14 cellular contexts compared by ENCODE assay signal in the genomic region with DNA sequence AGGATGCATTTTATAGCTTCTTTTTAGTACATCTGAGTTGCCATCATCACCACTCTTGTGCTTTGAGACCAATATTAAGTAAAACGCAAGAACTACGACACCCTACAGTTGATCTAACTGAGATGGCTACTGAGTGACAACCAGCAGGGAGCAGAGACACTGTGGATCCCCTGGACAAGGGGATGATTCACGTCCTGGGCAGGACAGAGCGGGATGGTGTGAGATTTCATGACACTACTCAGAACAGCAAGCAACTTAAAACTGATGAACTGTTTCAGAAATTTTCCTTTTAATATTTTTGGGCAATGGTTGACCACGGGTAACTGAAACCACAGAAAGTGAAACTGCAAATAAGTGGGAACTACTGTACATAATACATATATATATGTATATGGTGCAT.
DNase-seq lines count a peak whose midpoint lies in the region; ATAC-seq and TF ChIP-seq lines count a peak whose summit lies in the region.
"Had no signal": no experiment of that assay in that cellular context is flagged by ENCODE, and none has a peak within 500 bp of the region (broad histone marks: within the 10 kb centered on the region; RNA-seq: fewer than 3 reads in every experiment).

No MANE protein-coding gene starts in this region.

- peak overlapping the region; percentile 38; the same call in 1 of the 2 replicates for H4K91ac ChIP-seq in IMR-90 (ENCODE audit: insufficient read depth, low read depth, low read length)

- peaks cover 4% of the 10 kb centered on the region; the same call in 1 of the 2 replicates for H3K4me1 ChIP-seq in IMR-90 (ENCODE audit: control insufficient read depth, insufficient read depth, low read length)
- peaks cover 36% of the 10 kb centered on the region for H3K4me1 ChIP-seq in RWPE2 (ENCODE audit: insufficient read depth, poor library complexity, severe bottlenecking)
- no peaks in the 10 kb centered on the region for H3K4me1 ChIP-seq in fibroblast of lung (ENCODE audit: control insufficient read depth, extremely low read depth, insufficient read depth, low read length)
- peaks cover 40% of the 10 kb centered on the region for H3K4me1 ChIP-seq in skeletal muscle satellite cell (ENCODE audit: control insufficient read depth, insufficient read depth, low read length)

- peak overlapping the region; percentile 40; the same call in 1 of the 3 replicates for H2BK15ac ChIP-seq in IMR-90 (ENCODE audit: low read depth, low read length)

- H3K36me3 ChIP-seq in IMR-90 (ENCODE audit: control insufficient read depth, insufficient read depth, low read length) (no peaks in the 10 kb centered on the region), RWPE2 (ENCODE audit: low read depth) (no peaks in the 10 kb centered on the region), fibroblast of lung (ENCODE audit: control insufficient read depth, insufficient read depth, low read length) (no peaks in the 10 kb centered on the region), skeletal muscle satellite cell (ENCODE audit: insufficient read depth, low read length) (no peaks in the 10 kb centered on the region)
- H3K36me3 ChIP-seq: lower lobe of right lung, stomach had no signal

- H3K56ac ChIP-seq in IMR-90 (ENCODE audit: extremely low read depth, insufficient read depth, low read length): no peak overlapping the region; the same call in 1 of the 2 replicates

- no peak overlapping the region for H3K18ac ChIP-seq in IMR-90 (ENCODE audit: low read depth, low read length)

- H3K79me2 ChIP-seq in fibroblast of lung (ENCODE audit: control insufficient read depth, insufficient read depth, low read length): no peaks in the 10 kb centered on the region

- H3K79me1 ChIP-seq in IMR-90 (ENCODE audit: low read depth in 1 of 2, low read length in 2 of 2): no peaks in the 10 kb centered on the region

- no TSS peak for BruUV-seq in IMR-90 (replicated peaks; lab: Mats Ljungman, UMichigan)

- H3K9me3 ChIP-seq in IMR-90 (ENCODE audit: control insufficient read depth, insufficient read depth, low read length): no peaks in the 10 kb centered on the region; the same call in 1 of the 2 replicates
- H3K9me3 ChIP-seq in RWPE2 (ENCODE audit: severe bottlenecking): no peaks in the 10 kb centered on the region
- no peaks in the 10 kb centered on the region for H3K9me3 ChIP-seq in fibroblast of lung (ENCODE audit: control insufficient read depth, insufficient read depth, low read depth, low read length)
- no peaks in the 10 kb centered on the region for H3K9me3 ChIP-seq in skeletal muscle satellite cell (replicated peaks; ENCODE audit: low read length)
- H3K9me3 ChIP-seq: lower lobe of right lung had no signal

- TF ChIP-seq POLR2A in IMR-90 (IDR thresholded peaks at IDR 0.05; ENCODE audit: low read depth, low read length): no peak

- no CpG with 5 or more reads among the region's 5 CpGs for WGBS in IMR-90 (ENCODE audit: extremely low coverage in 2 of 2, insufficient read length in 1 of 2), 2 experiments

- no peak for TF ChIP-seq RAD21 in IMR-90 (IDR thresholded peaks at IDR 0.05; ENCODE audit: low read length)

- dilution Hi-C loops in IMR-90 (cut with HindIII; ENCODE audit: low sequenced_read_pairs, unreplicated experiment): no loop called here

- H3K4me2 ChIP-seq in IMR-90 (ENCODE audit: low read depth, low read length): no peak overlapping the region; the same call in 1 of the 2 replicates
- peak overlapping the region; percentile 36 for H3K4me2 ChIP-seq in fibroblast of lung (ENCODE audit: extremely low read depth, insufficient read depth, low read length)
- H3K4me2 ChIP-seq in skeletal muscle satellite cell (ENCODE audit: low read length): peak overlapping the region; percentile 63

- no peaks in the 10 kb centered on the region for H3K27me3 ChIP-seq in IMR-90 (ENCODE audit: control insufficient read depth, insufficient read depth, low read length)
- no peaks in the 10 kb centered on the region for H3K27me3 ChIP-seq in RWPE2 (ENCODE audit: insufficient read depth, poor library complexity, severe bottlenecking)
- H3K27me3 ChIP-seq in fibroblast of lung (ENCODE audit: control insufficient read depth, insufficient read depth, low read length): no peaks in the 10 kb centered on the region
- no peaks in the 10 kb centered on the region for H3K27me3 ChIP-seq in skeletal muscle satellite cell (ENCODE audit: control insufficient read depth, insufficient read depth, low read length)
- H3K27me3 ChIP-seq: stomach had no signal

- H3K9ac ChIP-seq in IMR-90 (ENCODE audit: low read depth, low read length) (no peak overlapping the region), fibroblast of lung (ENCODE audit: insufficient read depth, low read length) (no peak overlapping the region), skeletal muscle satellite cell (ENCODE audit: low read depth, low read length) (peak overlapping the region; percentile 47)
- H3K9ac ChIP-seq: GM23248 had no signal

- 0 out of 2 replicates have a peak overlapping the region, but pooled peaks have one; percentile 29 for H2AK5ac ChIP-seq in IMR-90 (ENCODE audit: low read depth, low read length)

- DNase-seq in IMR-90 (peak; percentile 10), RWPE2 (ENCODE audit: low spot score) (no peak), fibroblast of lung (ENCODE audit: low read depth in 2 of 2) (peak in 1 of 2 donors; percentile 56), NCI-H1048 (lab: John Stamatoyannopoulos, UW) (no peak), NCI-H510A (lab: John Stamatoyannopoulos, UW) (no peak)
- DNase-seq: activated CD4-positive, alpha-beta T cell treated with anti-CD3 and anti-CD28 coated beads, Interleukin-2, amount 50 U/mL, for 48 hours; CD4-positive, alpha-beta memory T cell; hypothalamus; lower lobe of right lung; NCI-H1105; stomach had no signal

- H4K20me1 ChIP-seq in IMR-90 (ENCODE audit: insufficient read depth, low read length): no peaks in the 10 kb centered on the region
- H4K20me1 ChIP-seq in fibroblast of lung (ENCODE audit: control insufficient read depth, extremely low read depth, insufficient read depth, low read length): no peaks in the 10 kb centered on the region

- H2AK9ac ChIP-seq in IMR-90 (replicated peaks; ENCODE audit: low read depth, low read length, poor library complexity): no peak overlapping the region

- CTCF ChIA-PET in IMR-90 (lab: Yijun Ruan, JAX): no interaction called here

- in situ Hi-C loops in IMR-90 (cut with MboI; ENCODE audit: low sequenced_read_pairs): no loop called here

- POLR2A ChIA-PET in IMR-90 (lab: Charles Lee; ENCODE audit: unreplicated experiment): no interaction called here

- TF ChIP-seq CTCF in IMR-90 (conservative IDR thresholded peaks at IDR 0.05; ENCODE audit: low read depth, low read length) (no peak), RWPE2 (IDR thresholded peaks at IDR 0.05; ENCODE audit: poor library complexity, severe bottlenecking) (peak; percentile 4), fibroblast of lung (conservative IDR thresholded peaks at IDR 0.05 in 1 of 2, IDR thresholded peaks at IDR 0.05 in 1 of 2; ENCODE audit: low read depth in 1 of 2, low read length in 2 of 2) (no peak)

- H2BK20ac ChIP-seq in IMR-90 (ENCODE audit: low read depth, low read length): peak overlapping the region; percentile 61; the same call in 1 of the 2 replicates

- H2BK120ac ChIP-seq in IMR-90 (ENCODE audit: low read depth, low read length): peak overlapping the region; percentile 56

- ATAC-seq in IMR-90 (ENCODE audit: low read depth): peak; percentile 17; the same call in 1 of the 2 replicates
- peak; percentile 33 for ATAC-seq in RWPE2 (ENCODE audit: low read depth)
- ATAC-seq in HG03520 (IDR thresholded peaks at IDR 0.05; ENCODE audit: unreplicated experiment): no peak

- H3K4ac ChIP-seq in IMR-90 (ENCODE audit: low read depth, low read length): 0 out of 2 replicates have a peak overlapping the region, but pooled peaks have one; percentile 23

- no peaks in the 10 kb centered on the region for H3K9me1 ChIP-seq in IMR-90 (ENCODE audit: insufficient read depth, low read length)

- H3K27ac ChIP-seq in IMR-90 (ENCODE audit: insufficient read depth, low read length): no peak overlapping the region
- H3K27ac ChIP-seq in RWPE2 (ENCODE audit: poor library complexity, severe bottlenecking): peak overlapping the region; percentile 96
- H3K27ac ChIP-seq in fibroblast of lung (ENCODE audit: insufficient read depth, low read length): no peak overlapping the region
- H3K27ac ChIP-seq: GM23248, lower lobe of right lung, stomach had no signal

- H2AFZ ChIP-seq in IMR-90 (replicated peaks; ENCODE audit: low read length, poor library complexity): peak overlapping the region; percentile 81
- no peak overlapping the region for H2AFZ ChIP-seq in fibroblast of lung (ENCODE audit: low read length)
- H2AFZ ChIP-seq: GM23248 had no signal

- peak overlapping the region; percentile 46; the same call in 1 of the 2 replicates for H3K14ac ChIP-seq in IMR-90 (replicated peaks; ENCODE audit: low read depth, low read length)

- peak overlapping the region; percentile 42 for H2BK5ac ChIP-seq in IMR-90 (ENCODE audit: low read depth, low read length, poor library complexity, severe bottlenecking)

- H3K23ac ChIP-seq in IMR-90 (ENCODE audit: low read depth, low read length): no peak overlapping the region

- peak overlapping the region in 1 of 2 experiments; percentile 38; a peak in 1 of 4 replicates for H4K8ac ChIP-seq in IMR-90 (ENCODE audit: low read depth in 2 of 2, low read length in 2 of 2)

- H3K4me3 ChIP-seq in IMR-90 (ENCODE audit: insufficient read depth, low read depth, low read length) (no peak overlapping the region), RWPE2 (ENCODE audit: severe bottlenecking) (no peak overlapping the region), fibroblast of lung (replicated peaks in 1 of 4; ENCODE audit: control extremely low read depth in 1 of 4, insufficient read depth in 1 of 4, low read depth in 3 of 4, low read length in 4 of 4) (peak overlapping the region in 1 of 4 experiments; percentile 9), skeletal muscle satellite cell (ENCODE audit: low read length) (peak overlapping the region; percentile 52)
- H3K4me3 ChIP-seq: GM23248, lower lobe of right lung, stomach had no signal

- H4K5ac ChIP-seq in IMR-90 (ENCODE audit: low read depth, low read length): no peak overlapping the region

- intact Hi-C loops in IMR-90 (cut with micrococcal nuclease): no loop called here

TF ChIP-seq in IMR-90, 13 proteins besides CTCF, POLR2A, EP300 and RAD21 (continues in another document):
- no peak for TF ChIP-seq MXI1 (IDR thresholded peaks at IDR 0.05; ENCODE audit: borderline replicate concordance, low read depth, low read length)
- no peak for TF ChIP-seq RCOR1 (IDR thresholded peaks at IDR 0.05; ENCODE audit: insufficient replicate concordance, low read length)
- TF ChIP-seq, protein P1, sequence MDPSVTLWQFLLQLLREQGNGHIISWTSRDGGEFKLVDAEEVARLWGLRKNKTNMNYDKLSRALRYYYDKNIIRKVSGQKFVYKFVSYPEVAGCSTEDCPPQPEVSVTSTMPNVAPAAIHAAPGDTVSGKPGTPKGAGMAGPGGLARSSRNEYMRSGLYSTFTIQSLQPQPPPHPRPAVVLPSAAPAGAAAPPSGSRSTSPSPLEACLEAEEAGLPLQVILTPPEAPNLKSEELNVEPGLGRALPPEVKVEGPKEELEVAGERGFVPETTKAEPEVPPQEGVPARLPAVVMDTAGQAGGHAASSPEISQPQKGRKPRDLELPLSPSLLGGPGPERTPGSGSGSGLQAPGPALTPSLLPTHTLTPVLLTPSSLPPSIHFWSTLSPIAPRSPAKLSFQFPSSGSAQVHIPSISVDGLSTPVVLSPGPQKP (IDR thresholded peaks at IDR 0.05; ENCODE audit: borderline replicate concordance, low read depth, low read length): no peak
